15 cellular contexts compared by ENCODE assay signal in genomic region chr10:101493782-101494281, GRCh38.
"Had no signal": no experiment of that assay in that cellular context is flagged by ENCODE, and none has a peak within 500 bp of the region (broad histone marks: within the 10 kb centered on the region; RNA-seq: fewer than 3 reads in every experiment).

No MANE protein-coding gene starts in this region.

- H3K4me3 Mint-ChIP-seq: activated CD4-positive, alpha-beta memory T cell treated with anti-CD3 and anti-CD28 coated beads for 36 hours; activated naive CD8-positive, alpha-beta T cell; activated T-cell treated with anti-CD3 and anti-CD28 coated beads, Interleukin-2, amount 50 U/mL, for 4 hours; immature natural killer cell; memory B cell; natural killer cell treated with Interleukin-12 subunit alpha and Interleukin-12 subunit beta and Interleukin-15 and Interleukin-18, amount 100 ng/mL, for 72 hours; stimulated activated naive B cell treated with anti-CD40 and anti-IgM and Interleukin-4, amounts not matched to agents 10 μg/mL and 1 μg/mL and 100 μg/mL, for 72 hours had no signal

- H3K9me3 ChIP-seq: left lung, tibial nerve had no signal

- H3K9me3 Mint-ChIP-seq: activated CD4-positive, alpha-beta memory T cell treated with anti-CD3 and anti-CD28 coated beads for 36 hours; activated T-cell treated with anti-CD3 and anti-CD28 coated beads, Interleukin-2, amount 50 U/mL, for 4 hours; immature natural killer cell; memory B cell; natural killer cell treated with Interleukin-12 subunit alpha and Interleukin-12 subunit beta and Interleukin-15 and Interleukin-18, amount 100 ng/mL, for 72 hours; stimulated activated naive B cell treated with anti-CD40 and anti-IgM and Interleukin-4, amounts not matched to agents 10 μg/mL and 1 μg/mL and 100 μg/mL, for 72 hours had no signal

- H3K4me1 ChIP-seq: left lung, tibial nerve had no signal

- H3K4me1 Mint-ChIP-seq: memory B cell; stimulated activated naive B cell treated with anti-CD40 and anti-IgM and Interleukin-4, amounts not matched to agents 10 μg/mL and 1 μg/mL and 100 μg/mL, for 72 hours had no signal

- DNase-seq: activated CD4-positive, alpha-beta memory T cell treated with anti-CD3 and anti-CD28 coated beads for 36 hours; activated gamma-delta T cell; activated T-cell treated with anti-CD3 and anti-CD28 coated beads, Interleukin-2, amount 50 U/mL, for 4 hours; brain microvascular endothelial cell; effector memory CD4-positive, alpha-beta T cell; erythroblast; immature natural killer cell; left lung; stimulated activated naive B cell treated with anti-CD40 and anti-IgM and Interleukin-4, amounts not matched to agents 10 μg/mL and 1 μg/mL and 100 μg/mL, for 72 hours; T-helper 9 cell had no signal

- H3K36me3 Mint-ChIP-seq: activated CD4-positive, alpha-beta memory T cell treated with anti-CD3 and anti-CD28 coated beads for 36 hours; activated naive CD8-positive, alpha-beta T cell; immature natural killer cell; natural killer cell treated with Interleukin-12 subunit alpha and Interleukin-12 subunit beta and Interleukin-15 and Interleukin-18, amount 100 ng/mL, for 72 hours had no signal

- H3K27me3 Mint-ChIP-seq: activated CD4-positive, alpha-beta memory T cell treated with anti-CD3 and anti-CD28 coated beads for 36 hours; activated naive CD8-positive, alpha-beta T cell; memory B cell; natural killer cell treated with Interleukin-12 subunit alpha and Interleukin-12 subunit beta and Interleukin-15 and Interleukin-18, amount 100 ng/mL, for 72 hours; stimulated activated naive B cell treated with anti-CD40 and anti-IgM and Interleukin-4, amounts not matched to agents 10 μg/mL and 1 μg/mL and 100 μg/mL, for 72 hours had no signal

- H3K27ac Mint-ChIP-seq: activated CD4-positive, alpha-beta memory T cell treated with anti-CD3 and anti-CD28 coated beads for 36 hours; activated naive CD8-positive, alpha-beta T cell; immature natural killer cell; memory B cell; natural killer cell treated with Interleukin-12 subunit alpha and Interleukin-12 subunit beta and Interleukin-15 and Interleukin-18, amount 100 ng/mL, for 72 hours; stimulated activated naive B cell treated with anti-CD40 and anti-IgM and Interleukin-4, amounts not matched to agents 10 μg/mL and 1 μg/mL and 100 μg/mL, for 72 hours had no signal

- H3K36me3 ChIP-seq: brain microvascular endothelial cell, left lung, tibial nerve had no signal

- ATAC-seq: activated T-cell treated with anti-CD3 and anti-CD28 coated beads, Interleukin-2, amount 50 U/mL, for 4 hours; left lung; natural killer cell treated with Interleukin-12 subunit alpha and Interleukin-12 subunit beta and Interleukin-15 and Interleukin-18, amount 100 ng/mL, for 72 hours; stimulated activated naive B cell treated with anti-CD40 and anti-IgM and Interleukin-4, amounts not matched to agents 10 μg/mL and 1 μg/mL and 100 μg/mL, for 72 hours had no signal

- H3K27ac ChIP-seq: brain microvascular endothelial cell, left lung, tibial nerve had no signal

- H3K27me3 ChIP-seq: brain microvascular endothelial cell, left lung, tibial nerve had no signal

- H3K4me3 ChIP-seq: left lung, smooth muscle cell, tibial nerve had no signal
